In the genomic region with DNA sequence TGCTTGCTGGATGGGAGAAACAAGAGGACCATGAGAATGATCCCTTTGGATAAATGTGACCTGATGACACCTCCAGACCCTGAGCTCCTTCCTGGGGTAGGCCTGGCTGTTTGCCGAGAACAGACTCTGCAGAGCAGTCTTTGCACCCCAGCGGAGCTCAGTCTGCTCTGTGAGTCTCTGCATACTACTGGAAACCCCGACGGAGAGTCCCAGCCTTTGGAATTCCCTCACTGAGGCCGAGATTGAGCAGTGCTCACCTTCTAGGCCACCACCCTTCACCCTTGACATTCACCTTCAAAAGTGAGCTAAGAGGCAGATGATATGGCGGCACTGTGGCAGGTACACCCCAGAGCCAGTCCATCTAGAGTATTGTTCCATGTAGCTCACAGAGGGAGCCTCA, we compare ENCODE assay signal across 21 cellular contexts.
DNase-seq lines count a peak whose midpoint lies in the region; ATAC-seq and TF ChIP-seq lines count a peak whose summit lies in the region.
"Had no signal": no experiment of that assay in that cellular context is flagged by ENCODE, and none has a peak within 500 bp of the region (broad histone marks: within the 10 kb centered on the region; RNA-seq: fewer than 3 reads in every experiment).

No MANE protein-coding gene starts in this region.

- H3K27ac Mint-ChIP-seq in CD8-positive, alpha-beta memory T cell: peak overlapping the region in 4 of 8 donors; percentile 25 to 64 (median 44)
- H3K27ac Mint-ChIP-seq in effector memory CD8-positive, alpha-beta T cell: peak overlapping the region; percentile 65 to 89
- H3K27ac Mint-ChIP-seq: CD14-positive monocyte; CD4-positive, alpha-beta T cell; GM23338; H9 had no signal

- no peak for TF ChIP-seq POLR2A in erythroblast (IDR thresholded peaks at IDR 0.05; ENCODE audit: low read length)

- 88 to 91% methylated on average over 6 of the region's 6 CpGs for WGBS in lung, 2 donors

- H3K27ac ChIP-seq in CD8-positive, alpha-beta memory T cell (ENCODE audit: low read depth, low read length): no peak overlapping the region
- H3K27ac ChIP-seq in lung (ENCODE audit: low read depth in 1 of 2, low read length in 1 of 2): no peak overlapping the region
- H3K27ac ChIP-seq: A549; BLaER1 treated with 17β-estradiol and CSF1 and Interleukin-3, amounts not matched to agents 10 nM and 100 nM had no signal

- no peaks in the 10 kb centered on the region for H3K9me3 Mint-ChIP-seq in CD8-positive, alpha-beta memory T cell
- no peaks in the 10 kb centered on the region for H3K9me3 Mint-ChIP-seq in effector memory CD8-positive, alpha-beta T cell
- H3K9me3 Mint-ChIP-seq: CD14-positive monocyte; CD4-positive, alpha-beta T cell; GM23338; H9 had no signal

- TF ChIP-seq CTCF in lung (IDR thresholded peaks at IDR 0.05; ENCODE audit: control extremely low read depth, extremely low read depth): no peak

- H3K4me3 Mint-ChIP-seq in CD8-positive, alpha-beta memory T cell: peak overlapping the region in 4 of 7 donors; percentile 1 to 80 (median 26)
- H3K4me3 Mint-ChIP-seq in effector memory CD8-positive, alpha-beta T cell: peak overlapping the region; percentile 64 to 70
- H3K4me3 Mint-ChIP-seq: CD4-positive, alpha-beta T cell; GM23338; H9 had no signal

- peaks cover 4% of the 10 kb centered on the region in 2 donors for H3K27me3 Mint-ChIP-seq in CD8-positive, alpha-beta memory T cell
- H3K27me3 Mint-ChIP-seq in effector memory CD8-positive, alpha-beta T cell: peaks cover 0 to 8% of the 10 kb centered on the region in 2 donors

- DNase-seq in CD8-positive, alpha-beta memory T cell: no peak
- no peak for DNase-seq in effector memory CD8-positive, alpha-beta T cell
- DNase-seq in lung (ENCODE audit: low spot score) (peak; percentile 19), erythroblast (lab: John Stamatoyannopoulos, UW) (no peak), NCI-H1048 (lab: John Stamatoyannopoulos, UW) (no peak), left ventricle myocardium superior (no peak)
- DNase-seq: 8988T; ACHN; AML-193; BE2C; Calu3; CD4-positive, alpha-beta T cell; COR-L47; DMS79 treated with DMSO at 0.1 percent for 48 hours; GF-D8; H9 had no signal

- CTCF ChIA-PET in CD8-positive, alpha-beta memory T cell (lab: Charles Lee): no interaction called here

- H3K9me3 ChIP-seq in CD8-positive, alpha-beta memory T cell (ENCODE audit: low read length): no peaks in the 10 kb centered on the region
- H3K9me3 ChIP-seq in lung (ENCODE audit: control insufficient read depth in 2 of 2, insufficient read depth in 1 of 2, low read length in 1 of 2): peaks cover 0 to 1% of the 10 kb centered on the region in 2 donors
- H3K9me3 ChIP-seq: A549; BE2C; BLaER1 treated with 17β-estradiol and CSF1 and Interleukin-3, amounts not matched to agents 10 nM and 100 nM had no signal

- no peaks in the 10 kb centered on the region for H3K36me3 ChIP-seq in CD8-positive, alpha-beta memory T cell (ENCODE audit: insufficient read depth, low read length)
- no peaks in the 10 kb centered on the region for H3K36me3 ChIP-seq in lung (ENCODE audit: control insufficient read depth in 2 of 2, insufficient read depth in 2 of 2, low read length in 2 of 2)
- H3K36me3 ChIP-seq: BE2C; BLaER1 treated with 17β-estradiol and CSF1 and Interleukin-3, amounts not matched to agents 10 nM and 100 nM had no signal

- intact Hi-C loops in left ventricle myocardium superior (cut with micrococcal nuclease): no loop called here

- H3K4me1 ChIP-seq in CD8-positive, alpha-beta memory T cell (ENCODE audit: insufficient read depth, low read length): peaks cover 7% of the 10 kb centered on the region
- H3K4me1 ChIP-seq in lung (ENCODE audit: control insufficient read depth in 2 of 2, insufficient read depth in 2 of 2, low read length in 2 of 2): no peaks in the 10 kb centered on the region
- H3K4me1 ChIP-seq: A549, BE2C had no signal

- peaks cover 12 to 43% (median 31%) of the 10 kb centered on the region in 3 donors for H3K4me1 Mint-ChIP-seq in CD8-positive, alpha-beta memory T cell
- peaks cover 19 to 37% of the 10 kb centered on the region in 2 donors for H3K4me1 Mint-ChIP-seq in effector memory CD8-positive, alpha-beta T cell (ENCODE audit: low read depth in 2 of 2)
- H3K4me1 Mint-ChIP-seq: CD14-positive monocyte, GM23338 had no signal

- no peak overlapping the region for H3K4me3 ChIP-seq in CD8-positive, alpha-beta memory T cell (ENCODE audit: low read length)
- H3K4me3 ChIP-seq in lung: no peak overlapping the region
- H3K4me3 ChIP-seq: A549; BLaER1 treated with 17β-estradiol and CSF1 and Interleukin-3, amounts not matched to agents 10 nM and 100 nM; GM23338 had no signal

- ATAC-seq in effector memory CD8-positive, alpha-beta T cell (replicated peaks): no peak
- no peak for ATAC-seq in lung (ENCODE audit: insufficient read depth, low FRiP score)
- no peak for ATAC-seq in left ventricle myocardium superior
- ATAC-seq: A549, GM23338, HCT116 had no signal

- no peaks in the 10 kb centered on the region for H3K36me3 Mint-ChIP-seq in CD8-positive, alpha-beta memory T cell
- peaks cover 3% of the 10 kb centered on the region for H3K36me3 Mint-ChIP-seq in effector memory CD8-positive, alpha-beta T cell (ENCODE audit: insufficient read depth)
- H3K36me3 Mint-ChIP-seq: CD14-positive monocyte had no signal

- no peaks in the 10 kb centered on the region for H3K27me3 ChIP-seq in CD8-positive, alpha-beta memory T cell (ENCODE audit: insufficient read depth, low read length, poor library complexity, severe bottlenecking)
- peaks cover 6% of the 10 kb centered on the region for H3K27me3 ChIP-seq in lung (ENCODE audit: control insufficient read depth, insufficient read depth)
- H3K27me3 ChIP-seq: BE2C; BLaER1 treated with 17β-estradiol and CSF1 and Interleukin-3, amounts not matched to agents 10 nM and 100 nM had no signal

- POLR2A ChIA-PET in CD8-positive, alpha-beta memory T cell (lab: Charles Lee): no interaction called here
